Comparison of ENCODE assay signal across 8 cellular contexts in the genomic region with DNA sequence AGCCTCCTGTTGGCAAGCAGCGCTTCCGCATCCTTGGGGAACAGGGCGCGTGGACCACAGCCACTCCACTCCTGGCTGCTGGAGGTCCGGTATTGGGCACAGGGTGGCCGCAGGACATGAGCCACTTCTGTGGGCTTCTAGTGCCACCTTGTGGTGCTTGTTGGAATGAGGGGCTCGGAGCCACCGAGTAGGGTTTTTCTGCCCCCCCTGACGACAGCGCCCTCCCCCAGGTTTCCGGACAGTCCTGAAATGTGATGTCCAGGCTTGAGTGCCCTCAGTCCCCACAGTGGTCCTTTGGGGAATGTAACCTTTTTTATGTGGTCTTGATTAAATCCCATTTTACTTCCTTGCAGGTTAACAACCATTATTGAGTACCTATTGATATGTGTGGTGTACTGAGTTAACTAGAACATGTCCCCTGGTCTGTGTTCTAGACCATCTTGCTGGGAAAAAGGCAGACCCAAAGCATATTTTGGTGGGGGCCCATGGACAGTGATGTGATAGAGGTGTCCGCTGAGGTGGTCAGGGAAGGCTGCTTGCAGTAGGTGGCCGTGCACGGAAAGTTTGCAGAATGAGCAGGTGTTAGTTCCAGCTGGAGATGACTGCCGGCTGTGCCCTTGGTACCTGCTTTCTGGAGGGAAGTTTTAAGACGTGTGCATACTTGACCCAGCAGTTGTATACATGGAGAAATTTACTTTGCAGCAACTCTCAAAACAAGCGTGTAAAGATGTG.
DNase-seq lines count a peak whose midpoint lies in the region; ATAC-seq and TF ChIP-seq lines count a peak whose summit lies in the region.

No MANE protein-coding gene starts in this region.

- TF ChIP-seq CTCF in Loucy (conservative IDR thresholded peaks at IDR 0.05; ENCODE audit: low read length), result peak; percentile 78
- TF ChIP-seq CTCF in endodermal cell (conservative IDR thresholded peaks at IDR 0.05), result peak; percentile 93
- TF ChIP-seq CTCF in mesothelial cell of epicardium (IDR thresholded peaks at IDR 0.05; ENCODE audit: unreplicated experiment), result peak; percentile 74
- peak; percentile 79 to 90 for TF ChIP-seq CTCF in tibial artery (IDR thresholded peaks at IDR 0.05)

- peaks cover 71% of the 10 kb centered on the region for H3K36me3 Mint-ChIP-seq in activated CD4-positive, alpha-beta memory T cell treated with anti-CD3 and anti-CD28 coated beads for 36 hours
- H3K36me3 Mint-ChIP-seq in endodermal cell (ENCODE audit: low read depth) (peaks cover 57% of the 10 kb centered on the region), mesothelial cell of epicardium (peaks cover 32% of the 10 kb centered on the region)

- no peak overlapping the region for H3K4me3 Mint-ChIP-seq in activated CD4-positive, alpha-beta memory T cell treated with anti-CD3 and anti-CD28 coated beads for 36 hours
- H3K4me3 Mint-ChIP-seq in endodermal cell (no peak overlapping the region), mesothelial cell of epicardium (no peak overlapping the region)

- DNase-seq in G401 (ENCODE audit: low spot score) (peak; percentile 51), endodermal cell (peak; percentile 91), mesothelial cell of epicardium (ENCODE audit: low spot score in 2 of 2, unreplicated experiment in 2 of 2) (peak in 1 of 2 experiments; percentile 67), tibial artery (peak; percentile 53 to 83), middle frontal gyrus (ENCODE audit: extremely low spot score, low spot score) (no peak)
- peak; percentile 58 for DNase-seq in activated CD4-positive, alpha-beta memory T cell treated with anti-CD3 and anti-CD28 coated beads for 36 hours

- peaks cover 26% of the 10 kb centered on the region for H3K4me1 Mint-ChIP-seq in activated CD4-positive, alpha-beta memory T cell treated with anti-CD3 and anti-CD28 coated beads for 36 hours (ENCODE audit: low read depth)
- H3K4me1 Mint-ChIP-seq in endodermal cell (no peaks in the 10 kb centered on the region), mesothelial cell of epicardium (no peaks in the 10 kb centered on the region)

- no peaks in the 10 kb centered on the region for H3K9me3 ChIP-seq in Loucy (ENCODE audit: insufficient read depth, low read depth, low read length)
- H3K9me3 ChIP-seq in endodermal cell (ENCODE audit: control insufficient read depth, low read length), result no peaks in the 10 kb centered on the region
- no peaks in the 10 kb centered on the region for H3K9me3 ChIP-seq in tibial artery

- H3K27ac Mint-ChIP-seq in activated CD4-positive, alpha-beta memory T cell treated with anti-CD3 and anti-CD28 coated beads for 36 hours, result peak overlapping the region; percentile 65
- no peak overlapping the region for H3K27ac Mint-ChIP-seq in endodermal cell
- no peak overlapping the region for H3K27ac Mint-ChIP-seq in mesothelial cell of epicardium

- H3K36me3 ChIP-seq in Loucy (ENCODE audit: insufficient read depth, low read length) (peaks cover 90% of the 10 kb centered on the region; the same call in 1 of the 2 replicates), endodermal cell (ENCODE audit: control insufficient read depth, insufficient read depth, low read length) (peaks cover 78% of the 10 kb centered on the region), tibial artery (peaks cover 52 to 90% (median 87%) of the 10 kb centered on the region in 3 donors)

- no peak for ATAC-seq in GM18498 (IDR thresholded peaks at IDR 0.05; ENCODE audit: unreplicated experiment)

- 73 to 86% methylated on average over 7 to 17 of the region's 17 CpGs for WGBS in endodermal cell (ENCODE audit: insufficient coverage in 1 of 2, insufficient read length in 1 of 2), 2 experiments

- no peak overlapping the region for H2AFZ ChIP-seq in Loucy (ENCODE audit: low read length)

- no peaks in the 10 kb centered on the region for H3K79me2 ChIP-seq in Loucy (ENCODE audit: insufficient read depth, low read length)

- H3K27me3 ChIP-seq in Loucy (ENCODE audit: insufficient read depth, low read length, poor library complexity, severe bottlenecking), result no peaks in the 10 kb centered on the region
- no peaks in the 10 kb centered on the region for H3K27me3 ChIP-seq in endodermal cell (ENCODE audit: control insufficient read depth, insufficient read depth, low read length, poor library complexity, severe bottlenecking)
- no peaks in the 10 kb centered on the region for H3K27me3 ChIP-seq in tibial artery

- no peaks in the 10 kb centered on the region for H3F3A ChIP-seq in Loucy (ENCODE audit: low read depth)

- in situ Hi-C loops in G401 (cut with HindIII; ENCODE audit: low sequenced_read_pairs), result no loop called here

- no peaks in the 10 kb centered on the region for H3K27me3 Mint-ChIP-seq in activated CD4-positive, alpha-beta memory T cell treated with anti-CD3 and anti-CD28 coated beads for 36 hours
- H3K27me3 Mint-ChIP-seq in endodermal cell (ENCODE audit: insufficient read depth) (no peaks in the 10 kb centered on the region), mesothelial cell of epicardium (ENCODE audit: low read depth) (no peaks in the 10 kb centered on the region)

- CTCF ChIA-PET in activated CD4-positive, alpha-beta memory T cell treated with anti-CD3 and anti-CD28 coated beads for 36 hours (lab: Charles Lee), result interaction anchor here (0.6 to 2.2 kb wide), 16 partner anchors 9 to 392 kb away, joined by 3 to 15 read pairs (median 5); no protein-coding TSS in a partner anchor

- H3K9ac ChIP-seq in Loucy (ENCODE audit: low read depth, low read length, poor library complexity, severe bottlenecking) (no peak overlapping the region), endodermal cell (ENCODE audit: extremely low read depth, low read length, poor library complexity, severe bottlenecking) (no peak overlapping the region)

- POLR2A ChIA-PET in activated CD4-positive, alpha-beta memory T cell treated with anti-CD3 and anti-CD28 coated beads for 36 hours (lab: Charles Lee), result no interaction called here

- no peak overlapping the region for H3K4me2 ChIP-seq in Loucy (ENCODE audit: low read depth, low read length, poor library complexity, severe bottlenecking)

- no peaks in the 10 kb centered on the region for H4K20me1 ChIP-seq in Loucy (ENCODE audit: insufficient read depth, low read length, poor library complexity, severe bottlenecking)

- no peaks in the 10 kb centered on the region for H3K4me1 ChIP-seq in Loucy (ENCODE audit: insufficient read depth, low read length, poor library complexity, severe bottlenecking)
- no peaks in the 10 kb centered on the region for H3K4me1 ChIP-seq in endodermal cell (ENCODE audit: control insufficient read depth, insufficient read depth, low read length)
- H3K4me1 ChIP-seq in tibial artery, result peaks cover 0 to 11% (median 0%) of the 10 kb centered on the region in 4 donors

- H3K4me3 ChIP-seq in Loucy (ENCODE audit: low read length, poor library complexity, severe bottlenecking), result no peak overlapping the region
- no peak overlapping the region for H3K4me3 ChIP-seq in endodermal cell (ENCODE audit: low read length)
- no peak overlapping the region for H3K4me3 ChIP-seq in tibial artery

- no peaks in the 10 kb centered on the region for H3K9me3 Mint-ChIP-seq in activated CD4-positive, alpha-beta memory T cell treated with anti-CD3 and anti-CD28 coated beads for 36 hours
- H3K9me3 Mint-ChIP-seq in endodermal cell (no peaks in the 10 kb centered on the region), mesothelial cell of epicardium (no peaks in the 10 kb centered on the region)

- H3K27ac ChIP-seq in endodermal cell (ENCODE audit: low read depth, low read length) (no peak overlapping the region), tibial artery (no peak overlapping the region)

- intact Hi-C loops in activated CD4-positive, alpha-beta memory T cell treated with anti-CD3 and anti-CD28 coated beads for 36 hours (cut with micrococcal nuclease), result no loop called here
- intact Hi-C loops in tibial artery (cut with DNase I; ENCODE audit: low total_unique reads), result loop anchor here (2.0 kb wide), 1 partner anchor 393 kb away; no protein-coding TSS in a partner anchor

- no peaks in the 10 kb centered on the region for H3K9me2 ChIP-seq in Loucy (replicated peaks; ENCODE audit: low read depth, low read length)
